Comparison of ENCODE assay signal across 9 cellular contexts in the genomic region with DNA sequence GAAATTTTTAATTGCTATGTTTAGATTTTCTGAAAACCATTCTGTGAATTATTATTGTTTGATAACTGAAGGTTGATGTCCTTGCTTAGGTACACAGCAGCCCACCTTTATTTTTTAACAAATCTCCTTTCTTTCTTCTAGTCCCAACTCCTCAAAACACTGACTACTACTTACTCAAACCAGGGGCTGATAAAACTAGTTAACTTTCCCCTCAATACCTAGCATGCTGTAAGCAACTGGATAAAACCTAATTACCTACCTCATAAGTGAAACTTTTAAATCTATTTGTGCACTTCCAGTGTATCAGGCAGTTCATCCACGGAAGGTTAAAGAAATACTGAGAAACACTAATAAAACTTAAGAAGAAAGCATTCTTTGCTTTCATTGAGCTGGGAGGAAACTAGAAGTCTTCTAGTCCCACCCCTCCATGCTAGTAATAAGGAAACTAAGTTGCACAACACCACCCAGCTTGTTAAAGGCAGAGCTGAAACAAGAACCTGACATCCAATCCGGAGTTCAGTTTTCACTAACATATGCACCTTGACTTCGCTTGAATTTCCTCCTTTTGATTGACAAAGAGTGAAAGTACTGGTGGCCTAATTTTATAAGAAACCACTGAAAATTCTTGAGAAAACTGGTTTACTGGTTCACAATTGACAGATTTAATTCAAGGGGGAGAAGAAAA.
DNase-seq lines count a peak whose midpoint lies in the region; ATAC-seq lines count a peak whose summit lies in the region.
"Had no signal": no experiment of that assay in that cellular context is flagged by ENCODE, and none has a peak within 500 bp of the region (broad histone marks: within the 10 kb centered on the region; RNA-seq: fewer than 3 reads in every experiment).

No MANE protein-coding gene starts in this region.

- peak overlapping the region; percentile 81 for H3K4me3 Mint-ChIP-seq in activated naive CD8-positive, alpha-beta T cell
- peak overlapping the region; percentile 78 for H3K4me3 Mint-ChIP-seq in natural killer cell treated with Interleukin-12 subunit alpha and Interleukin-12 subunit beta and Interleukin-15 and Interleukin-18, amount 100 ng/mL, for 72 hours

- H3K27me3 Mint-ChIP-seq in activated naive CD8-positive, alpha-beta T cell, result peaks cover 1% of the 10 kb centered on the region
- peaks cover 0 to 6% of the 10 kb centered on the region in 2 donors for H3K27me3 Mint-ChIP-seq in natural killer cell treated with Interleukin-12 subunit alpha and Interleukin-12 subunit beta and Interleukin-15 and Interleukin-18, amount 100 ng/mL, for 72 hours

- peaks cover 16% of the 10 kb centered on the region for H3K4me1 Mint-ChIP-seq in activated naive CD8-positive, alpha-beta T cell (ENCODE audit: low read depth)
- peaks cover 31 to 46% of the 10 kb centered on the region in 2 donors for H3K4me1 Mint-ChIP-seq in natural killer cell treated with Interleukin-12 subunit alpha and Interleukin-12 subunit beta and Interleukin-15 and Interleukin-18, amount 100 ng/mL, for 72 hours (ENCODE audit: low read depth in 2 of 2)

- H3K9me3 Mint-ChIP-seq in activated naive CD8-positive, alpha-beta T cell (ENCODE audit: low read depth), result peaks cover 3% of the 10 kb centered on the region
- H3K9me3 Mint-ChIP-seq in natural killer cell treated with Interleukin-12 subunit alpha and Interleukin-12 subunit beta and Interleukin-15 and Interleukin-18, amount 100 ng/mL, for 72 hours, result peaks cover 7% of the 10 kb centered on the region

- DNase-seq in natural killer cell treated with Interleukin-12 subunit alpha and Interleukin-12 subunit beta and Interleukin-15 and Interleukin-18, amount 100 ng/mL, for 72 hours (ENCODE audit: low spot score), result peak; percentile 84
- DNase-seq in islet precursor cell, result no peak
- no peak for DNase-seq in EL
- no peak for DNase-seq in NCI-H128 (lab: John Stamatoyannopoulos, UW; ENCODE audit: unreplicated experiment)
- DNase-seq: heart left ventricle had no signal

- H3K27ac Mint-ChIP-seq in activated naive CD8-positive, alpha-beta T cell, result peak overlapping the region; percentile 88
- H3K27ac Mint-ChIP-seq in natural killer cell treated with Interleukin-12 subunit alpha and Interleukin-12 subunit beta and Interleukin-15 and Interleukin-18, amount 100 ng/mL, for 72 hours, result peak overlapping the region; percentile 78 to 92

- ATAC-seq in GM18498 (IDR thresholded peaks at IDR 0.05; ENCODE audit: unreplicated experiment) (peak; percentile 96), GM21381 (IDR thresholded peaks at IDR 0.05; ENCODE audit: unreplicated experiment) (peak; percentile 95), HG03565 (IDR thresholded peaks at IDR 0.05; ENCODE audit: unreplicated experiment) (peak; percentile 97)
- peak; percentile 97 for ATAC-seq in natural killer cell treated with Interleukin-12 subunit alpha and Interleukin-12 subunit beta and Interleukin-15 and Interleukin-18, amount 100 ng/mL, for 72 hours

- H3K36me3 Mint-ChIP-seq in activated naive CD8-positive, alpha-beta T cell, result peaks cover 7% of the 10 kb centered on the region
- peaks cover 23% of the 10 kb centered on the region for H3K36me3 Mint-ChIP-seq in natural killer cell treated with Interleukin-12 subunit alpha and Interleukin-12 subunit beta and Interleukin-15 and Interleukin-18, amount 100 ng/mL, for 72 hours
